ENCODE assay signal across 13 cellular contexts in the genomic region with DNA sequence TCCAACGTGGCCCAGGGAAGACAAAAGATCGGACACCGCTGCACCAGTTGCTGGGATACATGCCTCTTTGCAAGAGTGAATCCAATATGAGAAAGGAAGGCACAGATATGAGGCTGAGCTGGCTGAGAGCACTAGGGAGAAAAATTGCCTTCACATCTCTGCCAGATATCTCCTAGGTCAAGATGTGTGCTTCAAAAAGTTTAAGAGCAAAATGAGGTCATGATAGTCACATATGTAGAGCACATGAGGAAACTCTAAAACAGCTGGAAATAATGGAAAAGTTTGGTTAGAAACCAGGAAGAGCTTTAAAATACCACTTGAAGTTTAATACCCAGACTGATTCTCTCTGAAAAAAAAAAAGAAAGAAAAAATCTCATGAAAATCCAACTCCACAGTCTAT. TPM values are rescaled to one million over a fixed set of nuclear protein-coding genes. Genes with fewer than 3 reads are reported as not detected.
DNase-seq lines count a peak whose midpoint lies in the region; ATAC-seq and TF ChIP-seq lines count a peak whose summit lies in the region.
"Had no signal": no experiment of that assay in that cellular context is flagged by ENCODE, and none has a peak within 500 bp of the region (broad histone marks: within the 10 kb centered on the region; RNA-seq: fewer than 3 reads in every experiment).

No MANE protein-coding gene starts in this region.

- H3K9me3 Mint-ChIP-seq in CD4-positive, alpha-beta T cell, result no peaks in the 10 kb centered on the region
- H3K9me3 Mint-ChIP-seq in activated CD8-positive, alpha-beta T cell treated with anti-CD3 and anti-CD28 coated beads for 36 hours, result no peaks in the 10 kb centered on the region
- no peaks in the 10 kb centered on the region for H3K9me3 Mint-ChIP-seq in mesothelial cell of epicardium

- intact Hi-C loops in CD4-positive, alpha-beta T cell (cut with DNase I, micrococcal nuclease), result loop anchor here (5.0 kb wide), 2 partner anchors 58 to 738 kb away; a partner anchor contains a TSS
- intact Hi-C loops in activated CD8-positive, alpha-beta T cell treated with anti-CD3 and anti-CD28 coated beads for 36 hours (cut with micrococcal nuclease), result no loop called here

- peak overlapping the region; percentile 93 for H3K27ac Mint-ChIP-seq in CD4-positive, alpha-beta T cell
- H3K27ac Mint-ChIP-seq in activated CD8-positive, alpha-beta T cell treated with anti-CD3 and anti-CD28 coated beads for 36 hours, result peak overlapping the region; percentile 99
- H3K27ac Mint-ChIP-seq in mesothelial cell of epicardium, result peak overlapping the region; percentile 79

- H3K4me1 ChIP-seq in HUES48 (ENCODE audit: control insufficient read depth, insufficient read depth, low read length), result peaks cover 27% of the 10 kb centered on the region

- peaks cover 54% of the 10 kb centered on the region for H3K4me1 Mint-ChIP-seq in CD4-positive, alpha-beta T cell (ENCODE audit: low read depth)
- H3K4me1 Mint-ChIP-seq in activated CD8-positive, alpha-beta T cell treated with anti-CD3 and anti-CD28 coated beads for 36 hours (ENCODE audit: low read depth), result peaks cover 33% of the 10 kb centered on the region
- peaks cover 49% of the 10 kb centered on the region for H3K4me1 Mint-ChIP-seq in mesothelial cell of epicardium

- POLR2A ChIA-PET in CD4-positive, alpha-beta T cell (lab: Charles Lee), result interaction anchor here (0.6 to 16.5 kb wide), 17 partner anchors 22 to 1844 kb away, joined by 3 to 1427 read pairs (median 49); a partner anchor contains a TSS
- POLR2A ChIA-PET in activated CD8-positive, alpha-beta T cell treated with anti-CD3 and anti-CD28 coated beads for 36 hours (lab: Charles Lee), result interaction anchor here (0.9 to 21.5 kb wide), 11 partner anchors 18 to 1844 kb away, joined by 3 to 1105 read pairs (median 52); a partner anchor contains a TSS

- DNase-seq in CD4-positive, alpha-beta T cell, result no peak
- no peak for DNase-seq in activated CD8-positive, alpha-beta T cell treated with anti-CD3 and anti-CD28 coated beads for 36 hours
- DNase-seq in mesothelial cell of epicardium (ENCODE audit: low spot score in 2 of 2, unreplicated experiment in 2 of 2) (no peak), NCI-H1436 treated with DMSO at 0.1 percent for 48 hours (lab: John Stamatoyannopoulos, UW) (no peak), cerebellum (ENCODE audit: low spot score) (no peak), dermis blood vessel endothelial cell (no peak)
- DNase-seq: DMS 273 treated with DMSO at 0.1 percent for 48 hours, mucosa of descending colon, retina had no signal

- peak overlapping the region; percentile 97; the same call in 1 of the 2 replicates for H3K9ac ChIP-seq in HUES48 (ENCODE audit: low read depth, low read length)
- H3K9ac ChIP-seq: KMS-11 had no signal

- no peak overlapping the region for H3K27ac ChIP-seq in CD4-positive, alpha-beta T cell (ENCODE audit: low read depth, low read length)
- H3K27ac ChIP-seq in HUES48 (ENCODE audit: low read depth, low read length), result peak overlapping the region; percentile 98
- H3K27ac ChIP-seq: KMS-11 had no signal

- H3K27me3 Mint-ChIP-seq in CD4-positive, alpha-beta T cell, result no peaks in the 10 kb centered on the region
- H3K27me3 Mint-ChIP-seq in activated CD8-positive, alpha-beta T cell treated with anti-CD3 and anti-CD28 coated beads for 36 hours, result no peaks in the 10 kb centered on the region
- H3K27me3 Mint-ChIP-seq in mesothelial cell of epicardium (ENCODE audit: low read depth), result no peaks in the 10 kb centered on the region

- no peak for TF ChIP-seq CTCF in CD4-positive, alpha-beta T cell (IDR thresholded peaks at IDR 0.05)
- no peak for TF ChIP-seq CTCF in activated CD8-positive, alpha-beta T cell treated with anti-CD3 and anti-CD28 coated beads for 36 hours (IDR thresholded peaks at IDR 0.05)
- TF ChIP-seq CTCF in mesothelial cell of epicardium (IDR thresholded peaks at IDR 0.05; ENCODE audit: unreplicated experiment), result no peak

- H3K9me3 ChIP-seq in CD4-positive, alpha-beta T cell (ENCODE audit: control insufficient read depth, low read length), result no peaks in the 10 kb centered on the region
- H3K9me3 ChIP-seq in HUES48 (ENCODE audit: control insufficient read depth, insufficient read depth, low read length), result no peaks in the 10 kb centered on the region
- H3K9me3 ChIP-seq: mucosa of descending colon had no signal

- H3K36me3 ChIP-seq in HUES48 (ENCODE audit: control insufficient read depth, insufficient read depth, low read length), result no peaks in the 10 kb centered on the region

- H3K27me3 ChIP-seq in CD4-positive, alpha-beta T cell (ENCODE audit: control insufficient read depth, insufficient read depth, low read length), result no peaks in the 10 kb centered on the region
- no peaks in the 10 kb centered on the region for H3K27me3 ChIP-seq in HUES48 (ENCODE audit: control insufficient read depth, insufficient read depth, low read length)

- CTCF ChIA-PET in CD4-positive, alpha-beta T cell (lab: Charles Lee), result interaction anchor here (0.6 to 6.6 kb wide), 7 partner anchors 19 to 1298 kb away, joined by 3 to 50 read pairs (median 5); a partner anchor contains a TSS
- CTCF ChIA-PET in activated CD8-positive, alpha-beta T cell treated with anti-CD3 and anti-CD28 coated beads for 36 hours (lab: Charles Lee), result interaction anchor here (1.8 to 12.6 kb wide), 4 partner anchors 20 to 48 kb away, joined by 6 to 157 read pairs (median 13); a partner anchor contains a TSS

- peak overlapping the region; percentile 93 for H3K4me3 Mint-ChIP-seq in CD4-positive, alpha-beta T cell
- H3K4me3 Mint-ChIP-seq in activated CD8-positive, alpha-beta T cell treated with anti-CD3 and anti-CD28 coated beads for 36 hours, result peak overlapping the region; percentile 93
- H3K4me3 Mint-ChIP-seq in mesothelial cell of epicardium, result peak overlapping the region; percentile 11

- H3K4me3 ChIP-seq in HUES48 (ENCODE audit: low read depth, low read length), result no peak overlapping the region
- H3K4me3 ChIP-seq: mucosa of descending colon had no signal

- peaks cover 30% of the 10 kb centered on the region for H3K36me3 Mint-ChIP-seq in CD4-positive, alpha-beta T cell (ENCODE audit: low read depth)
- H3K36me3 Mint-ChIP-seq in activated CD8-positive, alpha-beta T cell treated with anti-CD3 and anti-CD28 coated beads for 36 hours (ENCODE audit: low read depth), result peaks cover 19% of the 10 kb centered on the region
- H3K36me3 Mint-ChIP-seq in mesothelial cell of epicardium, result no peaks in the 10 kb centered on the region

- ATAC-seq in CD4-positive, alpha-beta T cell (ENCODE audit: poor library complexity), result no peak
- no peak for ATAC-seq in activated CD8-positive, alpha-beta T cell treated with anti-CD3 and anti-CD28 coated beads for 36 hours
- ATAC-seq in GM18907 (IDR thresholded peaks at IDR 0.05; ENCODE audit: unreplicated experiment), result no peak
- ATAC-seq: HCT116, mucosa of descending colon had no signal

RNA-seq across cellular contexts. Expression of gene OR2B2, which starts 41.7 kb away (rescaled TPM):
- not detected for total RNA-seq in CD4-positive, alpha-beta T cell
- not detected for total RNA-seq in activated CD8-positive, alpha-beta T cell treated with anti-CD3 and anti-CD28 coated beads for 36 hours
- total RNA-seq in mesothelial cell of epicardium (not detected in 3 replicates), cerebellum (not detected), dermis blood vessel endothelial cell (not detected in 2 replicates)
- total RNA-seq: mucosa of descending colon had no signal

Comparison
In these comparisons a context has a peak if more than half of its experiments do, and no peak if none do; other contexts are left out.
1. H3K4me3 Mint-ChIP-seq: peak in every context shown above with its lines; median percentile 93 in CD4-positive, alpha-beta T cell; 93 in activated CD8-positive, alpha-beta T cell treated with anti-CD3 and anti-CD28 coated beads for 36 hours; 11 in mesothelial cell of epicardium.